Comparison of ENCODE assay signal across 8 cellular contexts in the genomic region with DNA sequence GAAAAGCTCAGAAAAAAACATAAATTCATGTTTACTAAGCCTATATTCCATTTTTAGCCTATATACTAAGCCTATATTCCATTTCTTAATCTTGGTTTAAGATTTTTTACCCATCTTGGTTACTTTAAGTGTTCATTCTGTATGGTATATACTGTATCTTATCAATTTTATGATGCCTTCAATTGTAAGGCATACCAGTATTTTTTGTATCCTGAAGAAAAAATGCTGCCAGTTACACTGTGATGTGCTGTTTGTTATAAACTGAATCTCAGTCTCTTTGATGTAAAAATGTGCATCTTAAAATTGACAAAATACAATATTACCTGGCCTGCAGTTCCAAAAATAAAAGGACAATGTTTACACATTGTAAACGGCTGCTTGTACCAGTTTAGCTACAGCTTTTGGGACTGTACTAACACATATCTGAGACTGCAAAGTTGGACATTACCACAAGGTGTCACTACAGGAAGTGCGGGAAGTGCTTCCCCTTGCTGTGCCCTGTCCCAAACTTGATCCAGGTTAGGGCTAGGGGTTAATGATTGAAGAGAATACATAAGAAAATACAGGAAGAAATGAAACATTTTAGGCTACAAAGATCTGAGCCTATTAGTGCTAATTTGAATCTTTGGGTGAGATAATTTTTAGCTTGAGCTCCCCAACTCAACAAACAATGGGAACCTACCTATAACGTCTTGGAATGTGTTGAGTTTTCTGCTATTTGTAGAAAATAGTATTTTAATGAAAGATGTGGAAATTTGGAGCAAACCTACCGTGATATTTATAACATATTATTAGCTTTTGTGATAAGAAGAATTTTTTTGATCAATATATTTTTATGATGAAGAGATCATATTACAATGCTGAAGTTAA.
DNase-seq lines count a peak whose midpoint lies in the region; ATAC-seq and TF ChIP-seq lines count a peak whose summit lies in the region.

No MANE protein-coding gene starts in this region.

- no peak overlapping the region for H3K4me3 ChIP-seq in PC-9

- H3K9me2 ChIP-seq in PC-9 (ENCODE audit: insufficient read depth), result no peaks in the 10 kb centered on the region

- no peaks in the 10 kb centered on the region for H3F3A ChIP-seq in PC-9 (ENCODE audit: insufficient read depth, low read depth)

- BruUV-seq in PC-9 (replicated peaks; lab: Mats Ljungman, UMichigan), result no TSS peak

- H3K4me2 ChIP-seq in PC-9, result no peak overlapping the region

- peaks cover 13% of the 10 kb centered on the region for H3K4me1 ChIP-seq in PC-9 (replicated peaks; ENCODE audit: insufficient read depth)

- H3K36me3 ChIP-seq in PC-9 (ENCODE audit: low read depth), result no peaks in the 10 kb centered on the region

- intact Hi-C loops in PC-9 (cut with micrococcal nuclease; ENCODE audit: unreplicated experiment), result loop anchor here (10.0 kb wide), 1 partner anchor 656 kb away; no protein-coding TSS in a partner anchor

- peak; percentile 30 for DNase-seq in stimulated activated CD4-positive, alpha-beta T cell treated with anti-CD3 and anti-CD28 coated beads, Interleukin-4, amount 100 ng/mL, for 24 hours
- DNase-seq in stimulated activated CD4-positive, alpha-beta T cell treated with anti-CD3 and anti-CD28 coated beads, Interleukin-4, amount 100 ng/mL, for 4 hours, result no peak
- DNase-seq in HuH-7 (ENCODE audit: low spot score) (peak; percentile 64), PC-9 (peak; percentile 20 to 51), dermis blood vessel endothelial cell (peak; percentile 59), medulla oblongata (ENCODE audit: extremely low spot score) (peak; percentile 47), NK-92 (lab: John Stamatoyannopoulos, UW; ENCODE audit: unreplicated experiment) (no peak)

- peak; percentile 95 for ATAC-seq in GM21619 (IDR thresholded peaks at IDR 0.05; ENCODE audit: unreplicated experiment)

- H3K79me2 ChIP-seq in PC-9 (ENCODE audit: low read depth), result no peaks in the 10 kb centered on the region

- H3K9me3 ChIP-seq in PC-9 (ENCODE audit: insufficient read depth, low read depth), result no peaks in the 10 kb centered on the region

- TF ChIP-seq CTCF in PC-9 (conservative IDR thresholded peaks at IDR 0.05), result peak; percentile 80

- CTCF ChIA-PET in PC-9 (lab: Charles Lee), result interaction anchor here (0.5 to 1.6 kb wide), 2 partner anchors 142 to 156 kb away, joined by 3 read pairs; no protein-coding TSS in a partner anchor

- no peak overlapping the region for H3K27ac ChIP-seq in PC-9

- H3K27me3 ChIP-seq in PC-9 (ENCODE audit: insufficient read depth, low read depth), result no peaks in the 10 kb centered on the region

- no peaks in the 10 kb centered on the region for H4K20me1 ChIP-seq in PC-9 (ENCODE audit: insufficient read depth)

- POLR2A ChIA-PET in PC-9 (lab: Charles Lee; ENCODE audit: unreplicated experiment), result no interaction called here

- no peak overlapping the region for H2AFZ ChIP-seq in PC-9

Comparison
In these comparisons a context has a peak if more than half of its experiments do, and no peak if none do; other contexts are left out.
1. DNase-seq: peak in stimulated activated CD4-positive, alpha-beta T cell treated with anti-CD3 and anti-CD28 coated beads, Interleukin-4, amount 100 ng/mL, for 24 hours (single experiment), HuH-7 (single experiment), PC-9 (2 of 2), dermis blood vessel endothelial cell (single experiment) and medulla oblongata (single experiment); none in stimulated activated CD4-positive, alpha-beta T cell treated with anti-CD3 and anti-CD28 coated beads, Interleukin-4, amount 100 ng/mL, for 4 hours (0 of 2) and NK-92 (single experiment).